In genomic region chr2:10921525-10921924, GRCh38 we compare ENCODE assay signal across 20 cellular contexts. TPM values are rescaled to one million over a fixed set of nuclear protein-coding genes. Genes with fewer than 3 reads are reported as not detected.
"Had no signal": no experiment of that assay in that cellular context is flagged by ENCODE, and none has a peak within 500 bp of the region (broad histone marks: within the 10 kb centered on the region; RNA-seq: fewer than 3 reads in every experiment).

No MANE protein-coding gene starts in this region.

- H3K27ac ChIP-seq: esophagus squamous epithelium, gastroesophageal sphincter, hepatocyte, neutrophil, psoas muscle, tibial artery, upper lobe of left lung, uterus had no signal

- H3K36me3 ChIP-seq: esophagus squamous epithelium, gastroesophageal sphincter, neutrophil, tibial artery, upper lobe of left lung, uterus had no signal

- H3K4me1 ChIP-seq: esophagus squamous epithelium, gastroesophageal sphincter, psoas muscle, tibial artery, upper lobe of left lung, uterus had no signal

- DNase-seq: effector memory CD8-positive, alpha-beta T cell; esophagus squamous epithelium; foreskin fibroblast; left ventricle myocardium superior; mesendoderm; naive thymus-derived CD4-positive, alpha-beta T cell; nephron progenitor cell; psoas muscle; retina; small intestine; stimulated activated CD4-positive, alpha-beta T cell treated with anti-CD3 and anti-CD28 coated beads, Interleukin-2, amount 100 ng/mL, for 48 hours; stimulated activated naive CD4-positive, alpha-beta T cell treated with Interleukin-2 at 50 U/mL for 16 hours; uterus had no signal

- H3K9me3 Mint-ChIP-seq: effector memory CD8-positive, alpha-beta T cell; naive thymus-derived CD4-positive, alpha-beta T cell; nephron progenitor cell had no signal

- H3K4me3 Mint-ChIP-seq: effector memory CD8-positive, alpha-beta T cell; naive thymus-derived CD4-positive, alpha-beta T cell; nephron progenitor cell had no signal

- H3K27me3 ChIP-seq: upper lobe of left lung, uterus had no signal

- H3K79me2 ChIP-seq: hepatocyte had no signal

- H3K4me3 ChIP-seq: esophagus squamous epithelium, gastroesophageal sphincter, hepatocyte, psoas muscle, tibial artery, upper lobe of left lung, uterus had no signal

- H2AFZ ChIP-seq: hepatocyte had no signal

- H3K27ac Mint-ChIP-seq: effector memory CD8-positive, alpha-beta T cell; nephron progenitor cell had no signal

- ATAC-seq: effector memory CD8-positive, alpha-beta T cell; gastroesophageal sphincter; left cardiac atrium; left ventricle myocardium superior; naive thymus-derived CD4-positive, alpha-beta T cell; psoas muscle had no signal

- H3K4me2 ChIP-seq: hepatocyte had no signal

- H3K36me3 Mint-ChIP-seq: naive thymus-derived CD4-positive, alpha-beta T cell had no signal

RNA-seq across cellular contexts. Expression of gene KCNF1, which starts 9.8 kb away (rescaled TPM):
- total RNA-seq: mononuclear cell; naive thymus-derived CD4-positive, alpha-beta T cell; psoas muscle had no signal
- polyA plus RNA-seq: naive thymus-derived CD4-positive, alpha-beta T cell had no signal
